Comparison of ENCODE assay signal across 13 cellular contexts in genomic region chr14:105479438-105480164, GRCh38. TPM values are rescaled to one million over a fixed set of nuclear protein-coding genes. Genes with fewer than 3 reads are reported as not detected.
DNase-seq lines count a peak whose midpoint lies in the region; TF ChIP-seq lines count a peak whose summit lies in the region.
"Had no signal": no experiment of that assay in that cellular context is flagged by ENCODE, and none has a peak within 500 bp of the region (broad histone marks: within the 10 kb centered on the region; RNA-seq: fewer than 3 reads in every experiment).

No MANE protein-coding gene starts in this region.

- no peak for TF ChIP-seq CTCF in neural progenitor cell (IDR thresholded peaks at IDR 0.05)

- H3K4me2 ChIP-seq in neural progenitor cell, result peak overlapping the region; percentile 74

- DNase-seq in NCI-H1092 (lab: John Stamatoyannopoulos, UW) (peak; percentile 20), NCI-H1092 treated with DMSO at 0.1 percent for 48 hours (lab: John Stamatoyannopoulos, UW) (no peak), neural progenitor cell (ENCODE audit: low spot score) (no peak), SIG-M5 (lab: John Stamatoyannopoulos, UW) (no peak), germinal center (ENCODE audit: low spot score) (no peak), NCI-H1105 treated with DMSO at 0.1 percent for 48 hours (lab: John Stamatoyannopoulos, UW) (no peak)
- no peak for DNase-seq in effector memory CD4-positive, alpha-beta T cell
- DNase-seq: cortex of kidney, WERI-Rb-1 had no signal

- H3K9ac ChIP-seq in HUES6 (ENCODE audit: low read length) (no peak overlapping the region), neural progenitor cell (no peak overlapping the region)

- peaks cover 47% of the 10 kb centered on the region for H3K4me1 ChIP-seq in HUES6 (ENCODE audit: control insufficient read depth, insufficient read depth, low read length)
- peaks cover 78% of the 10 kb centered on the region for H3K4me1 ChIP-seq in effector memory CD4-positive, alpha-beta T cell (ENCODE audit: control insufficient read depth, insufficient read depth, low read length, poor library complexity, severe bottlenecking)
- H3K4me1 ChIP-seq in neural progenitor cell, result peaks cover 46% of the 10 kb centered on the region

- H4K20me1 ChIP-seq in neural progenitor cell (ENCODE audit: low read depth), result peaks cover 49% of the 10 kb centered on the region

- no peak overlapping the region for H3K27ac ChIP-seq in HUES6 (ENCODE audit: low read depth, low read length)
- H3K27ac ChIP-seq in effector memory CD4-positive, alpha-beta T cell (ENCODE audit: insufficient read depth, low read length, poor library complexity, severe bottlenecking), result peak overlapping the region; percentile 100
- no peak overlapping the region for H3K27ac ChIP-seq in neural progenitor cell
- H3K27ac ChIP-seq: WERI-Rb-1 had no signal

- H3K4me3 Mint-ChIP-seq in neural progenitor cell, result no peak overlapping the region
- H3K4me3 Mint-ChIP-seq: stimulated activated naive CD8-positive, alpha-beta T cell treated with anti-CD3 and anti-CD28 coated beads, Interleukin-15, Interleukin-2, amounts not matched to agents 100 ng/mL and 50 ng/mL, for 24 hours had no signal

- peaks cover 22% of the 10 kb centered on the region for H3F3A ChIP-seq in neural progenitor cell (ENCODE audit: low read depth)

- peaks cover 42% of the 10 kb centered on the region for H3K4me1 Mint-ChIP-seq in neural progenitor cell

- H3K9me3 Mint-ChIP-seq in neural progenitor cell, result no peaks in the 10 kb centered on the region
- H3K9me3 Mint-ChIP-seq: stimulated activated naive CD8-positive, alpha-beta T cell treated with anti-CD3 and anti-CD28 coated beads, Interleukin-15, Interleukin-2, amounts not matched to agents 100 ng/mL and 50 ng/mL, for 24 hours had no signal

- no peaks in the 10 kb centered on the region for H3K36me3 Mint-ChIP-seq in neural progenitor cell

- peaks cover 98% of the 10 kb centered on the region for H3K27me3 ChIP-seq in HUES6 (ENCODE audit: control insufficient read depth, insufficient read depth, low read length)
- no peaks in the 10 kb centered on the region for H3K27me3 ChIP-seq in effector memory CD4-positive, alpha-beta T cell (replicated peaks; ENCODE audit: control insufficient read depth, insufficient read depth, low read length, poor library complexity, severe bottlenecking)
- peaks cover 93% of the 10 kb centered on the region for H3K27me3 ChIP-seq in neural progenitor cell

- H3K36me3 ChIP-seq in HUES6 (ENCODE audit: control insufficient read depth, insufficient read depth, low read length), result no peaks in the 10 kb centered on the region
- no peaks in the 10 kb centered on the region for H3K36me3 ChIP-seq in effector memory CD4-positive, alpha-beta T cell (ENCODE audit: control insufficient read depth, insufficient read depth, low read length)
- H3K36me3 ChIP-seq in neural progenitor cell, result no peaks in the 10 kb centered on the region
- H3K36me3 ChIP-seq: WERI-Rb-1 had no signal

- peaks cover 12% of the 10 kb centered on the region for H3K27me3 Mint-ChIP-seq in neural progenitor cell (ENCODE audit: insufficient read depth, low read depth)

- no peak overlapping the region for H2AFZ ChIP-seq in neural progenitor cell (replicated peaks)

- H3K27ac Mint-ChIP-seq in neural progenitor cell, result no peak overlapping the region
- H3K27ac Mint-ChIP-seq: stimulated activated naive CD8-positive, alpha-beta T cell treated with anti-CD3 and anti-CD28 coated beads, Interleukin-15, Interleukin-2, amounts not matched to agents 100 ng/mL and 50 ng/mL, for 24 hours had no signal

- H3K79me2 ChIP-seq in neural progenitor cell (ENCODE audit: low read depth), result no peaks in the 10 kb centered on the region

- H3K4me3 ChIP-seq in HUES6 (ENCODE audit: low read depth, low read length) (peak overlapping the region; percentile 46), neural progenitor cell (peak overlapping the region; percentile 29)
- no peak overlapping the region for H3K4me3 ChIP-seq in effector memory CD4-positive, alpha-beta T cell (ENCODE audit: insufficient read depth, low read depth, low read length, poor library complexity, severe bottlenecking)
- H3K4me3 ChIP-seq: mucosa of descending colon had no signal

- H3K9me3 ChIP-seq in HUES6 (ENCODE audit: control insufficient read depth, insufficient read depth, low read depth, low read length), result no peaks in the 10 kb centered on the region
- H3K9me3 ChIP-seq in effector memory CD4-positive, alpha-beta T cell (ENCODE audit: control insufficient read depth, low read length), result no peaks in the 10 kb centered on the region
- no peaks in the 10 kb centered on the region for H3K9me3 ChIP-seq in neural progenitor cell (ENCODE audit: low read depth)
- H3K9me3 ChIP-seq: mucosa of descending colon had no signal

RNA-seq across cellular contexts. Expression of gene CRIP2, which starts 5.0 kb away (rescaled TPM):
- total RNA-seq in neural progenitor cell (ENCODE audit: low replicate concordance), result 0.30 and 3.5 TPM in 2 replicates

RNA-seq across cellular contexts. Expression of gene CRIP1, which starts 7.1 kb away (rescaled TPM):
- total RNA-seq in neural progenitor cell (ENCODE audit: low replicate concordance), result 2.6 TPM in 1 of 2 replicates, not detected in the other
- total RNA-seq: H4 had no signal

RNA-seq across cellular contexts. Expression of gene TEDC1, which starts 11.4 kb away (rescaled TPM):
- 3.6 and 25.0 TPM in 2 replicates for total RNA-seq in neural progenitor cell (ENCODE audit: low replicate concordance)

RNA-seq across cellular contexts. Expression of gene TMEM121, which starts 46.8 kb away (rescaled TPM):
- 0.90 and 3.6 TPM in 2 replicates for total RNA-seq in neural progenitor cell (ENCODE audit: low replicate concordance)

RNA-seq across cellular contexts. Expression of gene MTA1, which starts 60.0 kb away (rescaled TPM):
- 59.8 and 117 TPM in 2 replicates for total RNA-seq in neural progenitor cell (ENCODE audit: low replicate concordance)
